ENCODE assay signal across 25 cellular contexts in genomic region chr20:3013771-3014170, GRCh38. TPM values are rescaled to one million over a fixed set of nuclear protein-coding genes. Genes with fewer than 3 reads are reported as not detected.
"Had no signal": no experiment of that assay in that cellular context is flagged by ENCODE, and none has a peak within 500 bp of the region (broad histone marks: within the 10 kb centered on the region; RNA-seq: fewer than 3 reads in every experiment).

No MANE protein-coding gene starts in this region.

- DNase-seq: colonic mucosa, dermis blood vessel endothelial cell, heart left ventricle, hippocampal formation, left colon, left ventricle myocardium superior, mesenchymal stem cell, midbrain, nucleus accumbens, ovary, sigmoid colon, stomach, substantia nigra, transverse colon had no signal

- H3K4me3 Mint-ChIP-seq: natural killer cell treated with Interleukin-12 subunit alpha and Interleukin-12 subunit beta and Interleukin-15 and Interleukin-18, amount 100 ng/mL, for 72 hours; neural progenitor cell; stimulated activated memory B cell treated with anti-CD40 and anti-IgM and Interleukin-4, amounts not matched to agents 10 μg/mL and 1 μg/mL and 100 μg/mL, for 72 hours had no signal

- H3K4me1 Mint-ChIP-seq: stimulated activated memory B cell treated with anti-CD40 and anti-IgM and Interleukin-4, amounts not matched to agents 10 μg/mL and 1 μg/mL and 100 μg/mL, for 72 hours had no signal

- H3K27ac Mint-ChIP-seq: neural progenitor cell; stimulated activated memory B cell treated with anti-CD40 and anti-IgM and Interleukin-4, amounts not matched to agents 10 μg/mL and 1 μg/mL and 100 μg/mL, for 72 hours had no signal

- ATAC-seq: heart left ventricle; left colon; left ventricle myocardium superior; stimulated activated memory B cell treated with anti-CD40 and anti-IgM and Interleukin-4, amounts not matched to agents 10 μg/mL and 1 μg/mL and 100 μg/mL, for 72 hours had no signal

- H3K9me3 Mint-ChIP-seq: natural killer cell treated with Interleukin-12 subunit alpha and Interleukin-12 subunit beta and Interleukin-15 and Interleukin-18, amount 100 ng/mL, for 72 hours; stimulated activated memory B cell treated with anti-CD40 and anti-IgM and Interleukin-4, amounts not matched to agents 10 μg/mL and 1 μg/mL and 100 μg/mL, for 72 hours had no signal

- H3K27me3 Mint-ChIP-seq: natural killer cell treated with Interleukin-12 subunit alpha and Interleukin-12 subunit beta and Interleukin-15 and Interleukin-18, amount 100 ng/mL, for 72 hours; stimulated activated memory B cell treated with anti-CD40 and anti-IgM and Interleukin-4, amounts not matched to agents 10 μg/mL and 1 μg/mL and 100 μg/mL, for 72 hours had no signal

RNA-seq across cellular contexts. Expression of gene GNRH2, which starts 29.7 kb away (rescaled TPM):
- total RNA-seq: colonic mucosa, dermis blood vessel endothelial cell, frontal cortex, glomerular endothelial cell, kidney epithelial cell, left ventricle myocardium superior, right atrium auricular region, thoracic aorta, transverse colon, urinary bladder had no signal

RNA-seq across cellular contexts. Expression of gene OXT, which starts 57.6 kb away (rescaled TPM):
- total RNA-seq: colonic mucosa; dermis blood vessel endothelial cell; frontal cortex; glomerular endothelial cell; kidney epithelial cell; left colon; left ventricle myocardium superior; lung; natural killer cell treated with Interleukin-12 subunit alpha and Interleukin-12 subunit beta and Interleukin-15 and Interleukin-18, amount 100 ng/mL, for 72 hours; posterior vena cava; right atrium auricular region; sigmoid colon; stomach; thoracic aorta; transverse colon; urinary bladder had no signal
